In the genomic region with DNA sequence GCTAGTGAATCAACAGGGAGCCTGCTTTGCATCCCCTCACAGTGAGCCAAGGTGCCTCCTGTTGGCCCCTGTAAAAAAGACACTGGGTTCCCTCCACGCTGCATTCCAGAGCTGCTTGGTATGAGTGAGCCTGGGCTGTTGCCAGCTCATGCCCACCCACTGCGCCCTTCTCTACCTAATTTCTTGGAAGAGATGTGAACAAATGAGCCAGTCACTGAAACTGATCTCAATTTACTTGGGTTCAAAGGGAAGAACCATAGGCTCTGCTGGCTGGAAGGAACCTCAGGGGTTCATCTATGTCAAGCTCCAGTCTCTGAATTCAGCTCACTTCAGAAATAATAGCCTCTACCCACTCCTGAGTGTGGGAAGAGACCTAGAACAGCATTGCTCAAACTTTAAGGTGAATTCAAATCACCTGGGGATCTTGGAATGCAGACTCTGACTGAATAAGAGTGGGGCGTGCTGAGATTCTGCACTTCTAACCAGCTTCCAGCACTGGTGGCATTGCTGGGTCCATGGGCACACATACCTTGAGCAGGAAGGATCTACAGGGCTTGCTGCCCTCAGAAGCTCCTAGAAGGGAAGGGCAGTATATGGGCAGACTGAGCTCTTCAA, we compare ENCODE assay signal across 27 cellular contexts. TPM values are rescaled to one million over a fixed set of nuclear protein-coding genes. Genes with fewer than 3 reads are reported as not detected.
"Had no signal": no experiment of that assay in that cellular context is flagged by ENCODE, and none has a peak within 500 bp of the region (broad histone marks: within the 10 kb centered on the region; RNA-seq: fewer than 3 reads in every experiment).

No MANE protein-coding gene starts in this region.

- H3K27me3 Mint-ChIP-seq: activated CD4-positive, alpha-beta T cell treated with anti-CD3 and anti-CD28 coated beads for 36 hours; activated CD8-positive, alpha-beta T cell treated with anti-CD3 and anti-CD28 coated beads for 36 hours; activated naive CD8-positive, alpha-beta T cell treated with anti-CD3 and anti-CD28 coated beads for 36 hours had no signal

- H3K27ac ChIP-seq: SJSA1 had no signal

- DNase-seq: activated B cell treated with CpG ODN at 0.5 μM for 24 hours; activated CD4-positive, alpha-beta T cell treated with anti-CD3 and anti-CD28 coated beads for 36 hours; activated CD8-positive, alpha-beta memory T cell treated with anti-CD3 and anti-CD28 coated beads, Interleukin-2, amount 50 U/mL, for 4 hours; activated CD8-positive, alpha-beta T cell treated with anti-CD3 and anti-CD28 coated beads for 36 hours; activated gamma-delta T cell treated with Interleukin-2 at 50 U/mL for 16 hours; activated naive CD4-positive, alpha-beta T cell treated with anti-CD3 and anti-CD28 coated beads, Interleukin-2, amount 10 ng/mL, durations not matched to agents 7 days and 5 days; activated naive CD8-positive, alpha-beta T cell treated with anti-CD3 and anti-CD28 coated beads for 36 hours; activated T-cell treated with anti-CD3 and anti-CD28 coated beads, Interleukin-2, amount 50 U/mL, for 72 hours; MG63; MV-4-11; NCI-H1092 treated with DMSO at 0.1 percent for 48 hours; NCI-H1417 treated with DMSO at 0.1 percent for 48 hours; NCI-H1694; NCI-H2029; NCI-H2107; NCI-H2171 treated with DMSO at 0.1 percent for 48 hours; NCI-H226; NCI-H82; RPMI8226 had no signal

- H3K36me3 Mint-ChIP-seq: activated naive CD4-positive, alpha-beta T cell treated with anti-CD3 and anti-CD28 coated beads, Interleukin-2, amount 10 ng/mL, durations not matched to agents 7 days and 5 days; activated naive CD8-positive, alpha-beta T cell treated with anti-CD3 and anti-CD28 coated beads for 36 hours had no signal

- H3K4me1 ChIP-seq: SJSA1 had no signal

- H3K27ac Mint-ChIP-seq: activated B cell treated with CpG ODN at 0.5 μM for 24 hours; activated CD4-positive, alpha-beta T cell treated with anti-CD3 and anti-CD28 coated beads for 36 hours; activated CD8-positive, alpha-beta T cell treated with anti-CD3 and anti-CD28 coated beads for 36 hours; activated naive CD4-positive, alpha-beta T cell treated with anti-CD3 and anti-CD28 coated beads, Interleukin-2, amount 10 ng/mL, durations not matched to agents 7 days and 5 days; activated naive CD8-positive, alpha-beta T cell treated with anti-CD3 and anti-CD28 coated beads for 36 hours; activated T-cell treated with anti-CD3 and anti-CD28 coated beads, Interleukin-2, amount 50 U/mL, for 72 hours; activated T-helper 2 cell treated with anti-CD3 and anti-CD28 coated beads, Interferon-gamma antibody, Interleukin-2, Interleukin-4, amounts not matched to agents 10 μg/mL and 5 μg/mL and 100 μg/mL, durations not matched to agents 14 hours and 24 hours and 36 hours; T-helper 1 cell treated with Interleukin-12 subunit alpha and Interleukin-12 subunit beta and Interleukin-4 antibody, amounts not matched to agents 30 μg/mL and 1 μg/mL, for 36 hours had no signal

- H3K4me3 ChIP-seq: MG63, SJSA1 had no signal

- H3K36me3 ChIP-seq: MG63, SJSA1 had no signal

- ATAC-seq: activated CD4-positive, alpha-beta T cell treated with anti-CD3 and anti-CD28 coated beads for 36 hours; activated CD8-positive, alpha-beta T cell treated with anti-CD3 and anti-CD28 coated beads for 36 hours; activated T-cell treated with anti-CD3 and anti-CD28 coated beads, Interleukin-2, amount 50 U/mL, for 72 hours; Panc1; Right ventricle myocardium inferior had no signal

- H3K4me1 Mint-ChIP-seq: activated B cell treated with CpG ODN at 0.5 μM for 24 hours; activated CD4-positive, alpha-beta T cell treated with anti-CD3 and anti-CD28 coated beads for 36 hours; activated naive CD4-positive, alpha-beta T cell treated with anti-CD3 and anti-CD28 coated beads, Interleukin-2, amount 10 ng/mL, durations not matched to agents 7 days and 5 days had no signal

- H3K4me3 Mint-ChIP-seq: activated B cell treated with CpG ODN at 0.5 μM for 24 hours; activated CD4-positive, alpha-beta T cell treated with anti-CD3 and anti-CD28 coated beads for 36 hours; activated CD8-positive, alpha-beta T cell treated with anti-CD3 and anti-CD28 coated beads for 36 hours; activated naive CD4-positive, alpha-beta T cell treated with anti-CD3 and anti-CD28 coated beads, Interleukin-2, amount 10 ng/mL, durations not matched to agents 7 days and 5 days; activated naive CD8-positive, alpha-beta T cell treated with anti-CD3 and anti-CD28 coated beads for 36 hours; activated T-cell treated with anti-CD3 and anti-CD28 coated beads, Interleukin-2, amount 50 U/mL, for 72 hours; central memory CD8-positive, alpha-beta T cell; T-helper 1 cell treated with Interleukin-12 subunit alpha and Interleukin-12 subunit beta and Interleukin-4 antibody, amounts not matched to agents 30 μg/mL and 1 μg/mL, for 36 hours had no signal

- H3K9me3 Mint-ChIP-seq: activated B cell treated with CpG ODN at 0.5 μM for 24 hours; activated CD8-positive, alpha-beta T cell treated with anti-CD3 and anti-CD28 coated beads for 36 hours; activated naive CD4-positive, alpha-beta T cell treated with anti-CD3 and anti-CD28 coated beads, Interleukin-2, amount 10 ng/mL, durations not matched to agents 7 days and 5 days; activated naive CD8-positive, alpha-beta T cell treated with anti-CD3 and anti-CD28 coated beads for 36 hours; activated T-cell treated with anti-CD3 and anti-CD28 coated beads, Interleukin-2, amount 50 U/mL, for 72 hours; activated T-helper 2 cell treated with anti-CD3 and anti-CD28 coated beads, Interferon-gamma antibody, Interleukin-2, Interleukin-4, amounts not matched to agents 10 μg/mL and 5 μg/mL and 100 μg/mL, durations not matched to agents 14 hours and 24 hours and 36 hours; central memory CD8-positive, alpha-beta T cell; T-helper 1 cell treated with Interleukin-12 subunit alpha and Interleukin-12 subunit beta and Interleukin-4 antibody, amounts not matched to agents 30 μg/mL and 1 μg/mL, for 36 hours had no signal

- H3K27me3 ChIP-seq: MG63, SJSA1 had no signal

RNA-seq across cellular contexts. Expression of a gene that starts 5.4 kb away (rescaled TPM):
- total RNA-seq: activated B cell treated with CpG ODN at 0.5 μM for 24 hours; activated CD4-positive, alpha-beta T cell treated with anti-CD3 and anti-CD28 coated beads for 36 hours; activated CD8-positive, alpha-beta T cell treated with anti-CD3 and anti-CD28 coated beads for 36 hours; activated naive CD8-positive, alpha-beta T cell treated with anti-CD3 and anti-CD28 coated beads for 36 hours; activated T-helper 2 cell treated with anti-CD3 and anti-CD28 coated beads, Interferon-gamma antibody, Interleukin-2, Interleukin-4, amounts not matched to agents 10 μg/mL and 5 μg/mL and 100 μg/mL, durations not matched to agents 14 hours and 24 hours and 36 hours; NCI-H460; Right ventricle myocardium inferior; SJSA1 had no signal

RNA-seq across cellular contexts. Expression of a gene that starts 15.2 kb away (rescaled TPM):
- total RNA-seq: activated naive CD8-positive, alpha-beta T cell treated with anti-CD3 and anti-CD28 coated beads for 36 hours; bronchial epithelial cell; NCI-H460; Right ventricle myocardium inferior; SJSA1 had no signal
